In the genomic region with DNA sequence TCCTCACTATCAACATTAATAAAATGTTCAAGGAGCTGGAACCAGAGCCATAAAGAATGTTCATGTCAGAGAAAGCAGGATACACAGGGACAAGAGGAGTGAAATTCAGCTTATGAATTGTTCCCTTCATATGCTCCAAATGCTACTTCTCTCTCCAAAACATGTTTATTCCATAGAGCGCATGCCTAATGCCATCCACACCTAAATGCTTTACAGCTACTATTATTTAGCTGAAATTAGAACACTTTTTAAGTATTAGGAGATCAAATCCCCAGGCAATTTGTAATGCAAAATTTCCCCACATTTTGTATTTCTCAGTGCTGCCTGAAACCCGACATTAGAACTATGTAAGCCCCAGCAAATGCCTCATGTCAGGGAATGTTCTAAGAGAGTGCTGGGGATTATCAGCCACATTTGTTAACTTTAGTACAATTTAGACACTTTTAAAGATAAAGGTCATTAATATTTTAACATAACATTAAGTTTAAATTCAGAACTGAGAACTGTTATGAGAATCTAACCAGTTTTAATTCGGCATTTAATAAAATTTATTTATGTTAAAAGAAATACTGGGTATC, we compare ENCODE assay signal across 17 cellular contexts.
DNase-seq lines count a peak whose midpoint lies in the region; TF ChIP-seq lines count a peak whose summit lies in the region.
"Had no signal": no experiment of that assay in that cellular context is flagged by ENCODE, and none has a peak within 500 bp of the region (broad histone marks: within the 10 kb centered on the region; RNA-seq: fewer than 3 reads in every experiment).

No MANE protein-coding gene starts in this region.

- peaks cover 15% of the 10 kb centered on the region for H3F3A ChIP-seq in neural progenitor cell (ENCODE audit: low read depth)

- no peak overlapping the region for H2AFZ ChIP-seq in neural progenitor cell (replicated peaks)

- no peaks in the 10 kb centered on the region for H3K27me3 Mint-ChIP-seq in neural progenitor cell (ENCODE audit: insufficient read depth, low read depth)
- H3K27me3 Mint-ChIP-seq: B cell; CD4-positive, alpha-beta T cell had no signal

- no peaks in the 10 kb centered on the region for H3K79me2 ChIP-seq in neural progenitor cell (ENCODE audit: low read depth)

- no peaks in the 10 kb centered on the region for H3K36me3 ChIP-seq in HUES48 (ENCODE audit: control insufficient read depth, insufficient read depth, low read length)
- no peaks in the 10 kb centered on the region for H3K36me3 ChIP-seq in neural progenitor cell
- H3K36me3 ChIP-seq: BLaER1 treated with 17β-estradiol and CSF1 and Interleukin-3, amounts not matched to agents 10 nM and 100 nM had no signal

- H3K4me2 ChIP-seq in neural progenitor cell: peak overlapping the region; percentile 8
- H3K4me2 ChIP-seq: BLaER1 treated with 17β-estradiol and CSF1 and Interleukin-3, amounts not matched to agents 10 nM and 100 nM had no signal

- H3K9ac ChIP-seq in HUES48 (ENCODE audit: low read depth, low read length) (no peak overlapping the region), neural progenitor cell (no peak overlapping the region)
- H3K9ac ChIP-seq: BLaER1 treated with 17β-estradiol and CSF1 and Interleukin-3, amounts not matched to agents 10 nM and 100 nM had no signal

- H3K27me3 ChIP-seq in HUES48 (ENCODE audit: control insufficient read depth, insufficient read depth, low read length) (no peaks in the 10 kb centered on the region), neural progenitor cell (no peaks in the 10 kb centered on the region)
- H3K27me3 ChIP-seq: BLaER1 treated with 17β-estradiol and CSF1 and Interleukin-3, amounts not matched to agents 10 nM and 100 nM had no signal

- H3K4me3 ChIP-seq in HUES48 (ENCODE audit: low read depth, low read length) (no peak overlapping the region), neural progenitor cell (no peak overlapping the region)
- H3K4me3 ChIP-seq: BLaER1 treated with 17β-estradiol and CSF1 and Interleukin-3, amounts not matched to agents 10 nM and 100 nM had no signal

- peak; percentile 37 for DNase-seq in NCI-H82 (lab: John Stamatoyannopoulos, UW)
- DNase-seq in NCI-H82 treated with DMSO at 0.1 percent for 48 hours (lab: John Stamatoyannopoulos, UW; ENCODE audit: unreplicated experiment): no peak
- DNase-seq in neural progenitor cell (ENCODE audit: low spot score): no peak
- DNase-seq in activated CD4-positive, alpha-beta T cell treated with anti-CD3 and anti-CD28 coated beads, Interleukin-2, amount 50 U/mL, for 48 hours: no peak
- no peak for DNase-seq in stimulated activated CD4-positive, alpha-beta T cell treated with anti-CD3 and anti-CD28 coated beads, Interleukin-4, amount 100 ng/mL, for 24 hours
- DNase-seq: 8988T; ACHN; AML-193; Caco-2; Calu3; CD4-positive, alpha-beta T cell; CD8-positive, alpha-beta T cell; GF-D8 had no signal

- no peak overlapping the region for H3K27ac Mint-ChIP-seq in neural progenitor cell
- H3K27ac Mint-ChIP-seq: B cell; CD4-positive, alpha-beta T cell; CD8-positive, alpha-beta T cell had no signal

- H3K9me3 Mint-ChIP-seq in neural progenitor cell: no peaks in the 10 kb centered on the region
- H3K9me3 Mint-ChIP-seq: CD4-positive, alpha-beta T cell; CD8-positive, alpha-beta T cell had no signal

- peaks cover 67% of the 10 kb centered on the region for H3K4me1 ChIP-seq in HUES48 (ENCODE audit: control insufficient read depth, insufficient read depth, low read length)
- H3K4me1 ChIP-seq in neural progenitor cell: peaks cover 72% of the 10 kb centered on the region
- H3K4me1 ChIP-seq: BLaER1 treated with 17β-estradiol and CSF1 and Interleukin-3, amounts not matched to agents 10 nM and 100 nM; Caco-2 had no signal

- no peaks in the 10 kb centered on the region for H3K9me3 ChIP-seq in HUES48 (ENCODE audit: control insufficient read depth, insufficient read depth, low read length)
- H3K9me3 ChIP-seq in neural progenitor cell (ENCODE audit: low read depth): no peaks in the 10 kb centered on the region
- H3K9me3 ChIP-seq: BLaER1 treated with 17β-estradiol and CSF1 and Interleukin-3, amounts not matched to agents 10 nM and 100 nM; Caco-2 had no signal

- H4K20me1 ChIP-seq in neural progenitor cell (ENCODE audit: low read depth): no peaks in the 10 kb centered on the region
- H4K20me1 ChIP-seq: BLaER1 treated with 17β-estradiol and CSF1 and Interleukin-3, amounts not matched to agents 10 nM and 100 nM had no signal

- peaks cover 49% of the 10 kb centered on the region for H3K4me1 Mint-ChIP-seq in neural progenitor cell
- H3K4me1 Mint-ChIP-seq: B cell had no signal

- no peak for TF ChIP-seq CTCF in neural progenitor cell (IDR thresholded peaks at IDR 0.05)

- no peak overlapping the region for H3K4me3 Mint-ChIP-seq in neural progenitor cell
- H3K4me3 Mint-ChIP-seq: B cell; CD4-positive, alpha-beta T cell; CD8-positive, alpha-beta T cell had no signal

- H3K27ac ChIP-seq in HUES48 (ENCODE audit: low read depth, low read length) (peak overlapping the region; percentile 2), neural progenitor cell (no peak overlapping the region)
- H3K27ac ChIP-seq: BLaER1 treated with 17β-estradiol and CSF1 and Interleukin-3, amounts not matched to agents 10 nM and 100 nM; C4-2B had no signal

- no peaks in the 10 kb centered on the region for H3K36me3 Mint-ChIP-seq in neural progenitor cell
- H3K36me3 Mint-ChIP-seq: CD8-positive, alpha-beta T cell had no signal
